ENCODE assay signal across 7 cellular contexts in genomic region chr13:40271931-40272775, GRCh38.
DNase-seq lines count a peak whose midpoint lies in the region; ATAC-seq and TF ChIP-seq lines count a peak whose summit lies in the region.

No MANE protein-coding gene starts in this region.

- peak; percentile 93 for ATAC-seq in sciatic nerve
- no peak for ATAC-seq in GM21447 (IDR thresholded peaks at IDR 0.05; ENCODE audit: unreplicated experiment)
- ATAC-seq in GM19397 (IDR thresholded peaks at IDR 0.05; ENCODE audit: unreplicated experiment) = no peak

- TF ChIP-seq EP300 in Ishikawa (IDR thresholded peaks at IDR 0.05; ENCODE audit: borderline replicate concordance) = peak; percentile 80

- peak; percentile 10; the same call in 1 of the 2 replicates for TF ChIP-seq RAD21 in Ishikawa (IDR thresholded peaks at IDR 0.05; ENCODE audit: low read depth)

- intact Hi-C loops in sciatic nerve (cut with DNase I) = no loop called here

- peak in 2 of 3 experiments; percentile 5 to 30 for DNase-seq in activated CD8-positive, alpha-beta memory T cell treated with anti-CD3 and anti-CD28 coated beads for 48 hours (ENCODE audit: low read depth in 2 of 3, low spot score in 2 of 3)
- DNase-seq in fibroblast of the aortic adventitia (ENCODE audit: low read depth) (peak; percentile 97), sciatic nerve (ENCODE audit: low spot score) (peak; percentile 86), T1000 (lab: John Stamatoyannopoulos, UW) (no peak)

- TF ChIP-seq CTCF in fibroblast of the aortic adventitia (IDR thresholded peaks at IDR 0.05; ENCODE audit: insufficient read depth, low read length) = no peak

- H3K4me3 ChIP-seq in fibroblast of the aortic adventitia (ENCODE audit: low read depth, low read length) = no peak overlapping the region

TF ChIP-seq in Ishikawa, 13 proteins besides CTCF, POLR2A, EP300 and RAD21:
- TF ChIP-seq YY1 (IDR thresholded peaks at IDR 0.05; ENCODE audit: low read depth) (0 out of 2 replicates have a peak, but pooled peaks have one; percentile 26), FOXM1 (IDR thresholded peaks at IDR 0.05; ENCODE audit: borderline replicate concordance, low read depth) (peak; percentile 76; the same call in 1 of the 2 replicates), TCF12 (IDR thresholded peaks at IDR 0.05; ENCODE audit: low read depth) (peak; percentile 92), NFIC (IDR thresholded peaks at IDR 0.05) (peak; percentile 94), TAF1 (IDR thresholded peaks at IDR 0.05; ENCODE audit: low read depth) (no peak), CEBPB (IDR thresholded peaks at IDR 0.05) (peak; percentile 93), MAX (IDR thresholded peaks at IDR 0.05) (peak; percentile 50), USF1 (IDR thresholded peaks at IDR 0.05) (no peak), REST (IDR thresholded peaks at IDR 0.05; ENCODE audit: low read depth) (no peak), ZBTB7A (IDR thresholded peaks at IDR 0.05; ENCODE audit: low read depth) (no peak), EGR1 (IDR thresholded peaks at IDR 0.05) (no peak), TEAD4 (IDR thresholded peaks at IDR 0.05) (peak; percentile 96), CREB1 (IDR thresholded peaks at IDR 0.05; ENCODE audit: low read depth) (no peak)
